In the genomic region with DNA sequence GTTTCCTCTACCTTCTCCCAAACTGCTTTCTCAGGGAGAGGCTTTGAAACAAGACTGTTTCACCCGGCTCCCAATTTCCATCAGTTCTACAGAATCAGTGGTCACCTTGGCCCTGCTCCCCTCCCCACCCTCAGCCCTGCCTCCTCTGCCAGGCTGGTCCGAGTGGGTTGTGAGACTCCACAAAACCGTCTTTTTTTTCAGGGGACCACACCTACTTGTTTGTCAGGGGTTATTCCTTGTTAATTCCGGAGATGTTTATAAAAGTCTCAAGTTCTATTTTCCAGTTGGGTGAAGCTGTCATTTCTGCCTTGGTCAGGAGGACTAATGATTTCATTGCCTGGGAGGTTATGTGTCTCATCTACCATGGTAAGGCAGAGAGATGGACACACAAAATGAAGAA, we compare ENCODE assay signal across 24 cellular contexts.
"Had no signal": no experiment of that assay in that cellular context is flagged by ENCODE, and none has a peak within 500 bp of the region (broad histone marks: within the 10 kb centered on the region; RNA-seq: fewer than 3 reads in every experiment).

No MANE protein-coding gene starts in this region.

- H3K27ac Mint-ChIP-seq: activated CD4-positive, alpha-beta T cell treated with anti-CD3 and anti-CD28 coated beads, Interleukin-2, amount 10 ng/mL, durations not matched to agents 7 days and 5 days; activated CD8-positive, alpha-beta T cell treated with anti-CD3 and anti-CD28 coated beads for 36 hours; activated naive CD4-positive, alpha-beta T cell treated with anti-CD3 and anti-CD28 coated beads, Interleukin-2, amount 50 U/mL, for 72 hours; activated T-helper 1 cell treated with anti-CD3 and anti-CD28 coated beads, Interleukin-12 subunit alpha, Interleukin-12 subunit beta, Interleukin-2, Interleukin-4 antibody, amounts not matched to agents 30 ng/mL and 10 ng/mL and 1 ng/mL, durations not matched to agents 14 hours and 24 hours and 36 hours; naive B cell; stimulated activated naive B cell treated with anti-CD40 and anti-IgM and Interleukin-4, amounts not matched to agents 10 μg/mL and 1 μg/mL and 100 μg/mL, for 72 hours; T-cell; T-helper 2 cell treated with Interferon-gamma antibody and Interleukin-4, amounts not matched to agents 5 μg/mL and 100 μg/mL, for 36 hours; type B pancreatic cell had no signal

- H3K4me1 Mint-ChIP-seq: activated CD4-positive, alpha-beta T cell treated with anti-CD3 and anti-CD28 coated beads, Interleukin-2, amount 10 ng/mL, durations not matched to agents 7 days and 5 days; naive B cell; stimulated activated naive B cell treated with anti-CD40 and anti-IgM and Interleukin-4, amounts not matched to agents 10 μg/mL and 1 μg/mL and 100 μg/mL, for 72 hours; T-cell had no signal

- ATAC-seq: activated CD8-positive, alpha-beta T cell treated with anti-CD3 and anti-CD28 coated beads for 36 hours; activated naive CD4-positive, alpha-beta T cell treated with anti-CD3 and anti-CD28 coated beads, Interleukin-2, amount 50 U/mL, for 72 hours; left colon; lower lobe of right lung; stimulated activated naive B cell treated with anti-CD40 and anti-IgM and Interleukin-4, amounts not matched to agents 10 μg/mL and 1 μg/mL and 100 μg/mL, for 72 hours; T-cell had no signal

- H3K27me3 Mint-ChIP-seq: activated CD4-positive, alpha-beta T cell treated with anti-CD3 and anti-CD28 coated beads, Interleukin-2, amount 10 ng/mL, durations not matched to agents 7 days and 5 days; activated CD8-positive, alpha-beta T cell treated with anti-CD3 and anti-CD28 coated beads for 36 hours; naive B cell; T-cell; type B pancreatic cell had no signal

- H3K36me3 Mint-ChIP-seq: activated naive CD4-positive, alpha-beta T cell treated with anti-CD3 and anti-CD28 coated beads, Interleukin-2, amount 50 U/mL, for 72 hours; naive B cell; stimulated activated naive B cell treated with anti-CD40 and anti-IgM and Interleukin-4, amounts not matched to agents 10 μg/mL and 1 μg/mL and 100 μg/mL, for 72 hours; T-cell; type B pancreatic cell had no signal

- H3K36me3 ChIP-seq: adrenal gland, ascending aorta, brain microvascular endothelial cell, lower lobe of right lung, WERI-Rb-1 had no signal

- H3K27ac ChIP-seq: adrenal gland, ascending aorta, brain microvascular endothelial cell, lower lobe of right lung, WERI-Rb-1 had no signal

- H3K9me3 Mint-ChIP-seq: activated CD4-positive, alpha-beta T cell treated with anti-CD3 and anti-CD28 coated beads, Interleukin-2, amount 10 ng/mL, durations not matched to agents 7 days and 5 days; activated CD8-positive, alpha-beta T cell treated with anti-CD3 and anti-CD28 coated beads for 36 hours; activated naive CD4-positive, alpha-beta T cell treated with anti-CD3 and anti-CD28 coated beads, Interleukin-2, amount 50 U/mL, for 72 hours; activated T-helper 1 cell treated with anti-CD3 and anti-CD28 coated beads, Interleukin-12 subunit alpha, Interleukin-12 subunit beta, Interleukin-2, Interleukin-4 antibody, amounts not matched to agents 30 ng/mL and 10 ng/mL and 1 ng/mL, durations not matched to agents 14 hours and 24 hours and 36 hours; stimulated activated naive B cell treated with anti-CD40 and anti-IgM and Interleukin-4, amounts not matched to agents 10 μg/mL and 1 μg/mL and 100 μg/mL, for 72 hours; T-cell; T-helper 2 cell treated with Interferon-gamma antibody and Interleukin-4, amounts not matched to agents 5 μg/mL and 100 μg/mL, for 36 hours; type B pancreatic cell had no signal

- H3K4me3 ChIP-seq: adrenal gland, ascending aorta, lower lobe of right lung had no signal

- H3K27me3 ChIP-seq: adrenal gland, ascending aorta, brain microvascular endothelial cell had no signal

- H3K9me3 ChIP-seq: adrenal gland, ascending aorta, lower lobe of right lung had no signal

- DNase-seq: activated CD4-positive, alpha-beta T cell treated with anti-CD3 and anti-CD28 coated beads, Interleukin-2, amount 10 ng/mL, durations not matched to agents 7 days and 5 days; activated CD4-positive, CD25-positive, alpha-beta regulatory T cell treated with anti-CD3 and anti-CD28 coated beads, Interleukin-2, amount 50 U/mL, for 72 hours; activated CD8-positive, alpha-beta T cell treated with anti-CD3 and anti-CD28 coated beads for 36 hours; activated gamma-delta T cell treated with Interleukin-2 at 50 U/mL for 16 hours; adrenal gland; brain microvascular endothelial cell; central memory CD4-positive, alpha-beta T cell; dermis blood vessel endothelial cell; effector CD8-positive, alpha-beta T cell; erythroblast; left colon; lower lobe of right lung; naive B cell; occipital lobe; stimulated activated CD4-positive, alpha-beta T cell treated with anti-CD3 and anti-CD28 coated beads, Interleukin-2, amount 100 ng/mL, for 48 hours; stimulated activated CD8-positive, alpha-beta memory T cell treated with anti-CD3 and anti-CD28 coated beads, Interleukin-4, amount 100 ng/mL, for 48 hours; stimulated activated naive B cell treated with anti-CD40 and anti-IgM and Interleukin-4, amounts not matched to agents 10 μg/mL and 1 μg/mL and 100 μg/mL, for 72 hours; T-cell; WERI-Rb-1 had no signal

- H3K4me3 Mint-ChIP-seq: activated CD4-positive, alpha-beta T cell treated with anti-CD3 and anti-CD28 coated beads, Interleukin-2, amount 10 ng/mL, durations not matched to agents 7 days and 5 days; activated CD8-positive, alpha-beta T cell treated with anti-CD3 and anti-CD28 coated beads for 36 hours; activated T-helper 1 cell treated with anti-CD3 and anti-CD28 coated beads, Interleukin-12 subunit alpha, Interleukin-12 subunit beta, Interleukin-2, Interleukin-4 antibody, amounts not matched to agents 30 ng/mL and 10 ng/mL and 1 ng/mL, durations not matched to agents 14 hours and 24 hours and 36 hours; naive B cell; stimulated activated naive B cell treated with anti-CD40 and anti-IgM and Interleukin-4, amounts not matched to agents 10 μg/mL and 1 μg/mL and 100 μg/mL, for 72 hours; T-cell; T-helper 2 cell treated with Interferon-gamma antibody and Interleukin-4, amounts not matched to agents 5 μg/mL and 100 μg/mL, for 36 hours; type B pancreatic cell had no signal
